10 cellular contexts compared by ENCODE assay signal in genomic region chr11:57288771-57289579, GRCh38. TPM values are rescaled to one million over a fixed set of nuclear protein-coding genes. Genes with fewer than 3 reads are reported as not detected.
DNase-seq lines count a peak whose midpoint lies in the region; ATAC-seq, FAIRE-seq and TF ChIP-seq lines count a peak whose summit lies in the region.
"Had no signal": no experiment of that assay in that cellular context is flagged by ENCODE, and none has a peak within 500 bp of the region (broad histone marks: within the 10 kb centered on the region; RNA-seq: fewer than 3 reads in every experiment).

No MANE protein-coding gene starts in this region.

- intact Hi-C loops in HepG2 (cut with micrococcal nuclease; ENCODE audit: unreplicated experiment) = no loop called here

- no peak overlapping the region for H3K4me3 ChIP-seq in HEK293 (ENCODE audit: low read depth, low read length)
- H3K4me3 ChIP-seq in HepG2 (replicated peaks in 1 of 3; ENCODE audit: insufficient read depth in 1 of 3, low read depth in 2 of 3, low read length in 3 of 3) = peak overlapping the region in 1 of 3 experiments; percentile 23; a peak in 1 of 6 replicates
- H3K4me3 ChIP-seq: tibial nerve had no signal

- ATAC-seq in HepG2 = peak; percentile 63
- ATAC-seq in HG03469 (IDR thresholded peaks at IDR 0.05; ENCODE audit: unreplicated experiment) = no peak
- ATAC-seq in HG03135 (IDR thresholded peaks at IDR 0.05; ENCODE audit: unreplicated experiment) = no peak
- ATAC-seq in HG03565 (IDR thresholded peaks at IDR 0.05; ENCODE audit: unreplicated experiment) = no peak

- H3K79me2 ChIP-seq in HepG2 (ENCODE audit: insufficient read depth, low read length) = no peaks in the 10 kb centered on the region

- no TSS peak for BruUV-seq in HepG2 (replicated peaks; lab: Mats Ljungman, UMichigan)

- DNase-seq in A172 (ENCODE audit: low spot score) = peak; percentile 49
- DNase-seq in amniotic epithelial cell (ENCODE audit: low read depth) = peak; percentile 76
- DNase-seq in HepG2 (ENCODE audit: low spot score) = peak; percentile 41
- DNase-seq in activated CD8-positive, alpha-beta memory T cell treated with anti-CD3 and anti-CD28 coated beads for 24 hours = no peak

- no peak for TF ChIP-seq POLR2A in HepG2 (IDR thresholded peaks at IDR 0.05; ENCODE audit: insufficient read depth in 1 of 2, low read depth in 2 of 2, low read length in 2 of 2)

- H3K9me3 ChIP-seq in HEK293 (ENCODE audit: control insufficient read depth, insufficient read depth, low read depth, low read length) (no peaks in the 10 kb centered on the region), HepG2 (ENCODE audit: low read length) (no peaks in the 10 kb centered on the region)
- H3K9me3 ChIP-seq: tibial nerve had no signal

- H3K36me3 ChIP-seq in HEK293 (ENCODE audit: control insufficient read depth in 2 of 2, insufficient read depth in 1 of 2, low read length in 2 of 2) (no peaks in the 10 kb centered on the region), HepG2 (replicated peaks in 1 of 2; ENCODE audit: control insufficient read depth in 1 of 2, insufficient read depth in 2 of 2, low read length in 2 of 2) (no peaks in the 10 kb centered on the region)
- H3K36me3 ChIP-seq: tibial nerve had no signal

- H2AFZ ChIP-seq in HepG2 (ENCODE audit: low read length) = no peak overlapping the region

- H4K20me1 ChIP-seq in HepG2 (ENCODE audit: insufficient read depth, low read length) = no peaks in the 10 kb centered on the region

- H3K27ac ChIP-seq in HEK293 (ENCODE audit: extremely low read depth, low read depth, low read length) (no peak overlapping the region), HepG2 (ENCODE audit: extremely low read length, insufficient read depth, low read length) (no peak overlapping the region)

- in situ Hi-C loops in HepG2 (cut with HindIII; ENCODE audit: extremely low pct_ligation_motif_present, low pct_unique_long_range_greater_than_20kb) = no loop called here

- CTCF ChIA-PET in HEK293 (lab: Yijun Ruan, JAX) = interaction anchor here (0.6 to 1.2 kb wide), 2 partner anchors 10 to 51 kb away, joined by 3 to 4 read pairs; no protein-coding TSS in a partner anchor
- CTCF ChIA-PET in HepG2 (lab: Yijun Ruan, JAX; ENCODE audit: low intra/inter-chr PET ratio, low total read pairs) = no interaction called here

- no peak overlapping the region; the same call in 1 of the 2 replicates for H3K9ac ChIP-seq in HepG2 (ENCODE audit: insufficient read depth, low read depth, low read length)

- TF ChIP-seq RAD21 in HepG2 (CRISPR knock-in tag; IDR thresholded peaks at IDR 0.05) = no peak

- POLR2A ChIA-PET in HEK293 (lab: Yijun Ruan, JAX) = interaction anchor here (1.0 kb wide), 1 partner anchor 20 kb away, joined by 3 read pairs; no protein-coding TSS in a partner anchor
- POLR2A ChIA-PET in HepG2 (lab: Yijun Ruan, JAX) = interaction anchor here (0.7 kb wide), 1 partner anchor 47 kb away, joined by 3 read pairs; the partner anchor contains the start of gene SSRP1

- H3K27me3 ChIP-seq in HepG2 (ENCODE audit: control insufficient read depth in 1 of 2, insufficient read depth in 2 of 2, low read length in 2 of 2) = peaks cover 0 to 14% of the 10 kb centered on the region in 2 experiments; a peak in 1 of 5 replicates
- H3K27me3 ChIP-seq: tibial nerve had no signal

- H3K4me1 ChIP-seq in HEK293 (ENCODE audit: control insufficient read depth, insufficient read depth, low read length) = no peaks in the 10 kb centered on the region
- H3K4me1 ChIP-seq in HepG2 (ENCODE audit: insufficient read depth, low read length) = peaks cover 52% of the 10 kb centered on the region

- no peak for TF ChIP-seq EP300 in HepG2 (IDR thresholded peaks at IDR 0.05; ENCODE audit: low read depth in 2 of 2, low read length in 2 of 2)
- TF ChIP-seq EP300 in HepG2 (CRISPR knock-in tag; IDR thresholded peaks at IDR 0.05; ENCODE audit: borderline replicate concordance) = no peak

- no peak for FAIRE-seq in HepG2 (lab: Jason Lieb, UNC)

- TF ChIP-seq CTCF in HEK293 (tag by site-specific recombination; IDR thresholded peaks at IDR 0.05) = no peak
- TF ChIP-seq CTCF in HepG2 (CRISPR knock-in tag; IDR thresholded peaks at IDR 0.05) = no peak

- WGBS in HepG2 (ENCODE audit: low lambda C conversion rate) = 2% methylated on average over 11 of the region's 11 CpGs

- H3K4me2 ChIP-seq in HepG2 (ENCODE audit: low read depth, low read length) = peak overlapping the region; percentile 59

RNA-seq across cellular contexts. Expression of gene TNKS1BP1, which starts 35.8 kb away (rescaled TPM):
- total RNA-seq in A172 (2014; rRNA removed; shearing (Covaris generic)) = 43.8 and 50.8 TPM in 2 replicates
- total RNA-seq in HepG2 (2016; rRNA removed; fragmentation: Illumina TruSeq; extraction: Trizol) = 12.2 and 13.7 TPM in 2 replicates
- total RNA-seq in HepG2 (2016; cell fraction: cytosol; rRNA removed; fragmentation: Illumina TruSeq; extraction: Trizol; ENCODE audit: low read depth) = 1.2 and 1.4 TPM in 2 replicates
- 9.9 and 16.7 TPM in 2 replicates for total RNA-seq in HepG2 (2016; cell fraction: insoluble cytoplasmic fraction; rRNA removed; fragmentation: Illumina TruSeq; extraction: Trizol)
- total RNA-seq in HepG2 (2016; cell fraction: membrane; rRNA removed; fragmentation: Illumina TruSeq; extraction: Trizol) = 1.9 and 3.6 TPM in 2 replicates
- 19.5 and 21.4 TPM in 2 replicates for total RNA-seq in HepG2 (2016; cell fraction: nucleus; rRNA removed; fragmentation: Illumina TruSeq; extraction: Trizol)
- polyA plus RNA-seq in HepG2 (2011; rRNA removed) = 15.0 and 15.5 TPM in 2 replicates
- 6.7 and 7.0 TPM in 2 replicates for polyA plus RNA-seq in HepG2 (2011; cell fraction: cytosol; rRNA removed)
- 64.2 and 69.6 TPM in 2 replicates for polyA plus RNA-seq in HepG2 (2011; cell fraction: nucleus; rRNA removed)
- 17.3 and 21.8 TPM in 2 replicates for polyA plus RNA-seq in HepG2 (2012)
- polyA plus RNA-seq in HepG2 (2016; cell fraction: cytosol; fragmentation: Illumina TruSeq; extraction: Trizol; ENCODE audit: low read depth) = 0.26 and 1.5 TPM in 2 replicates
- 13.8 and 16.2 TPM in 2 replicates for polyA plus RNA-seq in HepG2 (2016; cell fraction: insoluble cytoplasmic fraction; fragmentation: Illumina TruSeq; extraction: Trizol; ENCODE audit: low read depth)
- 2.1 and 3.5 TPM in 2 replicates for polyA plus RNA-seq in HepG2 (2016; cell fraction: membrane; fragmentation: Illumina TruSeq; extraction: Trizol; ENCODE audit: low read depth)
- polyA plus RNA-seq in HepG2 (2016; cell fraction: nucleus; fragmentation: Illumina TruSeq; extraction: Trizol; ENCODE audit: insufficient read depth, low read depth) = 46.6 and 51.1 TPM in 2 replicates
- 33.6 and 51.4 TPM in 2 replicates for polyA minus RNA-seq in HepG2 (2011; rRNA and poly(A)+ RNA removed; ENCODE audit: low replicate concordance)
- 7.7 and 9.8 TPM in 2 replicates for polyA minus RNA-seq in HepG2 (2011; cell fraction: cytosol; rRNA and poly(A)+ RNA removed)
- polyA minus RNA-seq in HepG2 (2011; cell fraction: nucleus; rRNA and poly(A)+ RNA removed) = 22.8 and 23.6 TPM in 2 replicates

RNA-seq across cellular contexts. Expression of gene SSRP1, which starts 46.7 kb away (rescaled TPM):
- total RNA-seq in A172 (2014; rRNA removed; shearing (Covaris generic)) = 146 and 167 TPM in 2 replicates
- 129 and 175 TPM in 2 replicates for total RNA-seq in HepG2 (2016; rRNA removed; fragmentation: Illumina TruSeq; extraction: Trizol)
- 39.5 and 48.1 TPM in 2 replicates for total RNA-seq in HepG2 (2016; cell fraction: cytosol; rRNA removed; fragmentation: Illumina TruSeq; extraction: Trizol; ENCODE audit: low read depth)
- 132 and 160 TPM in 2 replicates for total RNA-seq in HepG2 (2016; cell fraction: insoluble cytoplasmic fraction; rRNA removed; fragmentation: Illumina TruSeq; extraction: Trizol)
- total RNA-seq in HepG2 (2016; cell fraction: membrane; rRNA removed; fragmentation: Illumina TruSeq; extraction: Trizol) = 80.0 and 85.8 TPM in 2 replicates
- 62.2 and 67.3 TPM in 2 replicates for total RNA-seq in HepG2 (2016; cell fraction: nucleus; rRNA removed; fragmentation: Illumina TruSeq; extraction: Trizol)
- 86.4 and 93.6 TPM in 2 replicates for polyA plus RNA-seq in HepG2 (2011; rRNA removed)
- 92.2 and 107 TPM in 2 replicates for polyA plus RNA-seq in HepG2 (2011; cell fraction: cytosol; rRNA removed)
- 43.4 and 45.7 TPM in 2 replicates for polyA plus RNA-seq in HepG2 (2011; cell fraction: nucleus; rRNA removed)
- polyA plus RNA-seq in HepG2 (2012) = 66.6 and 80.8 TPM in 2 replicates
- polyA plus RNA-seq in HepG2 (2016; cell fraction: cytosol; fragmentation: Illumina TruSeq; extraction: Trizol; ENCODE audit: low read depth) = 42.7 and 45.8 TPM in 2 replicates
- polyA plus RNA-seq in HepG2 (2016; cell fraction: insoluble cytoplasmic fraction; fragmentation: Illumina TruSeq; extraction: Trizol; ENCODE audit: low read depth) = 210 and 213 TPM in 2 replicates
- 68.1 and 80.7 TPM in 2 replicates for polyA plus RNA-seq in HepG2 (2016; cell fraction: membrane; fragmentation: Illumina TruSeq; extraction: Trizol; ENCODE audit: low read depth)
- polyA plus RNA-seq in HepG2 (2016; cell fraction: nucleus; fragmentation: Illumina TruSeq; extraction: Trizol; ENCODE audit: insufficient read depth, low read depth) = 109 and 126 TPM in 2 replicates
- 177 and 420 TPM in 2 replicates for polyA minus RNA-seq in HepG2 (2011; rRNA and poly(A)+ RNA removed; ENCODE audit: low replicate concordance)
- polyA minus RNA-seq in HepG2 (2011; cell fraction: cytosol; rRNA and poly(A)+ RNA removed) = 65.8 and 69.2 TPM in 2 replicates
- polyA minus RNA-seq in HepG2 (2011; cell fraction: nucleus; rRNA and poly(A)+ RNA removed) = 20.9 and 25.1 TPM in 2 replicates

RNA-seq across cellular contexts. Expression of gene P2RX3, which starts 49.2 kb away (rescaled TPM):
- not detected in 2 replicates for total RNA-seq in A172 (2014; rRNA removed; shearing (Covaris generic))
- total RNA-seq in HepG2 (2016; rRNA removed; fragmentation: Illumina TruSeq; extraction: Trizol) = not detected in 2 replicates
- total RNA-seq in HepG2 (2016; cell fraction: cytosol; rRNA removed; fragmentation: Illumina TruSeq; extraction: Trizol; ENCODE audit: low read depth) = not detected in 2 replicates
- total RNA-seq in HepG2 (2016; cell fraction: insoluble cytoplasmic fraction; rRNA removed; fragmentation: Illumina TruSeq; extraction: Trizol) = not detected in 2 replicates
- total RNA-seq in HepG2 (2016; cell fraction: membrane; rRNA removed; fragmentation: Illumina TruSeq; extraction: Trizol) = not detected in 2 replicates
- total RNA-seq in HepG2 (2016; cell fraction: nucleus; rRNA removed; fragmentation: Illumina TruSeq; extraction: Trizol) = not detected in 2 replicates
- 0.08 and 0.20 TPM in 2 replicates for polyA plus RNA-seq in HepG2 (2011; rRNA removed)
- 0.05 and 0.13 TPM in 2 replicates for polyA plus RNA-seq in HepG2 (2011; cell fraction: cytosol; rRNA removed)
- polyA plus RNA-seq in HepG2 (2011; cell fraction: nucleus; rRNA removed) = 0.31 and 0.35 TPM in 2 replicates
- 0.13 TPM in 1 of 2 replicates, not detected in the other for polyA plus RNA-seq in HepG2 (2012)
- polyA plus RNA-seq in HepG2 (2016; cell fraction: cytosol; fragmentation: Illumina TruSeq; extraction: Trizol; ENCODE audit: low read depth) = not detected in 2 replicates
- not detected in 2 replicates for polyA plus RNA-seq in HepG2 (2016; cell fraction: insoluble cytoplasmic fraction; fragmentation: Illumina TruSeq; extraction: Trizol; ENCODE audit: low read depth)
- not detected in 2 replicates for polyA plus RNA-seq in HepG2 (2016; cell fraction: membrane; fragmentation: Illumina TruSeq; extraction: Trizol; ENCODE audit: low read depth)
- not detected in 2 replicates for polyA plus RNA-seq in HepG2 (2016; cell fraction: nucleus; fragmentation: Illumina TruSeq; extraction: Trizol; ENCODE audit: insufficient read depth, low read depth)
- 0.21 TPM in 1 of 2 replicates, not detected in the other for polyA minus RNA-seq in HepG2 (2011; rRNA and poly(A)+ RNA removed; ENCODE audit: low replicate concordance)
- not detected in 2 replicates for polyA minus RNA-seq in HepG2 (2011; cell fraction: cytosol; rRNA and poly(A)+ RNA removed)
- 0.26 TPM in 1 of 2 replicates, not detected in the other for polyA minus RNA-seq in HepG2 (2011; cell fraction: nucleus; rRNA and poly(A)+ RNA removed)
- polyA plus RNA-seq: neural cell had no signal

RNA-seq across cellular contexts. Expression of gene APLNR, which starts 51.9 kb away (rescaled TPM):
- 0.03 TPM in 1 of 2 replicates, not detected in the other for total RNA-seq in A172 (2014; rRNA removed; shearing (Covaris generic))
- not detected in 2 replicates for total RNA-seq in HepG2 (2016; rRNA removed; fragmentation: Illumina TruSeq; extraction: Trizol)
- total RNA-seq in HepG2 (2016; cell fraction: cytosol; rRNA removed; fragmentation: Illumina TruSeq; extraction: Trizol; ENCODE audit: low read depth) = not detected in 2 replicates
- not detected in 2 replicates for total RNA-seq in HepG2 (2016; cell fraction: insoluble cytoplasmic fraction; rRNA removed; fragmentation: Illumina TruSeq; extraction: Trizol)
- not detected in 2 replicates for total RNA-seq in HepG2 (2016; cell fraction: membrane; rRNA removed; fragmentation: Illumina TruSeq; extraction: Trizol)
- not detected in 2 replicates for total RNA-seq in HepG2 (2016; cell fraction: nucleus; rRNA removed; fragmentation: Illumina TruSeq; extraction: Trizol)
- polyA plus RNA-seq in HepG2 (2011; rRNA removed) = not detected in 2 replicates
- not detected in 2 replicates for polyA plus RNA-seq in HepG2 (2011; cell fraction: cytosol; rRNA removed)
- not detected in 2 replicates for polyA plus RNA-seq in HepG2 (2011; cell fraction: nucleus; rRNA removed)
- not detected in 2 replicates for polyA plus RNA-seq in HepG2 (2012)
- polyA plus RNA-seq in HepG2 (2016; cell fraction: cytosol; fragmentation: Illumina TruSeq; extraction: Trizol; ENCODE audit: low read depth) = not detected in 2 replicates
- not detected in 2 replicates for polyA plus RNA-seq in HepG2 (2016; cell fraction: insoluble cytoplasmic fraction; fragmentation: Illumina TruSeq; extraction: Trizol; ENCODE audit: low read depth)
- not detected in 2 replicates for polyA plus RNA-seq in HepG2 (2016; cell fraction: membrane; fragmentation: Illumina TruSeq; extraction: Trizol; ENCODE audit: low read depth)
- not detected in 2 replicates for polyA plus RNA-seq in HepG2 (2016; cell fraction: nucleus; fragmentation: Illumina TruSeq; extraction: Trizol; ENCODE audit: insufficient read depth, low read depth)
- 0.05 TPM in 1 of 2 replicates, not detected in the other for polyA minus RNA-seq in HepG2 (2011; rRNA and poly(A)+ RNA removed; ENCODE audit: low replicate concordance)
- not detected in 2 replicates for polyA minus RNA-seq in HepG2 (2011; cell fraction: cytosol; rRNA and poly(A)+ RNA removed)
- not detected in 2 replicates for polyA minus RNA-seq in HepG2 (2011; cell fraction: nucleus; rRNA and poly(A)+ RNA removed)
- polyA plus RNA-seq: neural cell had no signal
